8 cellular contexts compared by ENCODE assay signal in genomic region chr1:28552482-28553228, GRCh38. TPM values are rescaled to one million over a fixed set of nuclear protein-coding genes. Genes with fewer than 3 reads are reported as not detected.
DNase-seq lines count a peak whose midpoint lies in the region; ATAC-seq, FAIRE-seq and TF ChIP-seq lines count a peak whose summit lies in the region.

Gene TRNAU1AP (plus strand): TSS chr1:28553085. CDS start chr1:28553111, 26 bp downstream.

- peaks cover 20% of the 10 kb centered on the region for H3K79me2 ChIP-seq in DND-41 (ENCODE audit: insufficient read depth, low read length)
- H3K79me2 ChIP-seq in Karpas-422 (ENCODE audit: low read length) = peaks cover 13% of the 10 kb centered on the region

- peak within 1 kb of the TSS; percentile 100 for H3K27ac Mint-ChIP-seq in activated T-cell treated with anti-CD3 and anti-CD28 coated beads, Interleukin-2, amount 50 U/mL, for 72 hours

- no peaks in the 10 kb centered on the region for H3K9me2 ChIP-seq in Karpas-422 (replicated peaks; ENCODE audit: insufficient read depth, low read length)

- H3K4me1 Mint-ChIP-seq in activated T-cell treated with anti-CD3 and anti-CD28 coated beads, Interleukin-2, amount 50 U/mL, for 72 hours (ENCODE audit: low read depth) = peaks cover 26% of the 10 kb centered on the region

- H3K36me3 ChIP-seq in DND-41 (ENCODE audit: insufficient read depth, low read length) = peaks cover 11% of the 10 kb centered on the region
- H3K36me3 ChIP-seq in Karpas-422 (ENCODE audit: insufficient read depth, low read length) = 0 out of 2 replicates have a peak, but pooled peaks cover 2% of the 10 kb centered on the region
- peaks cover 11 to 34% (median 33%) of the 10 kb centered on the region in 4 donors for H3K36me3 ChIP-seq in esophagus muscularis mucosa
- peaks cover 0 to 4% of the 10 kb centered on the region in 2 donors for H3K36me3 ChIP-seq in muscle layer of duodenum (ENCODE audit: control insufficient read depth in 1 of 2, insufficient read depth in 2 of 2, low read length in 2 of 2)

- ATAC-seq in DND-41 (ENCODE audit: insufficient read depth, low read depth) (peak; percentile 88), GM21825 (IDR thresholded peaks at IDR 0.05; ENCODE audit: unreplicated experiment) (peak; percentile 82)
- peak; percentile 93 to 94 for ATAC-seq in activated T-cell treated with anti-CD3 and anti-CD28 coated beads, Interleukin-2, amount 50 U/mL, for 72 hours (replicated peaks in 1 of 2)

- no peak for TF ChIP-seq EP300 in esophagus muscularis mucosa (IDR thresholded peaks at IDR 0.05)

- peaks cover 10 to 15% of the 10 kb centered on the region in 2 donors for H3K36me3 Mint-ChIP-seq in activated T-cell treated with anti-CD3 and anti-CD28 coated beads, Interleukin-2, amount 50 U/mL, for 72 hours (ENCODE audit: insufficient read depth in 2 of 2)

- peak; percentile 77 for TF ChIP-seq POLR2A in esophagus muscularis mucosa (IDR thresholded peaks at IDR 0.05; ENCODE audit: low read depth)

- WGBS in esophagus muscularis mucosa = under 1% methylated on average over 27 of the region's 57 CpGs

- peak; percentile 40 for FAIRE-seq in RCC 7860 (lab: Jason Lieb, UNC)

- H2AFZ ChIP-seq in DND-41 (ENCODE audit: low read depth, low read length) (peak within 1 kb of the TSS; percentile 99), Karpas-422 (ENCODE audit: low read length) (peak within 1 kb of the TSS; percentile 70)

- no peaks in the 10 kb centered on the region for H3K27me3 Mint-ChIP-seq in activated T-cell treated with anti-CD3 and anti-CD28 coated beads, Interleukin-2, amount 50 U/mL, for 72 hours (ENCODE audit: low read depth)

- H3K9me3 ChIP-seq in DND-41 (ENCODE audit: insufficient read depth, low read length, severe bottlenecking) (no peaks in the 10 kb centered on the region), Karpas-422 (ENCODE audit: low read length) (no peaks in the 10 kb centered on the region), esophagus muscularis mucosa (no peaks in the 10 kb centered on the region), muscle layer of duodenum (ENCODE audit: control insufficient read depth in 1 of 2, low read length in 2 of 2) (no peaks in the 10 kb centered on the region)

- H3K4me1 ChIP-seq in DND-41 (ENCODE audit: insufficient read depth, low read length) (peaks cover 23% of the 10 kb centered on the region), Karpas-422 (ENCODE audit: low read length) (peaks cover 22% of the 10 kb centered on the region), esophagus muscularis mucosa (peaks cover 11 to 21% (median 19%) of the 10 kb centered on the region in 4 donors), muscle layer of duodenum (ENCODE audit: control insufficient read depth in 1 of 2, insufficient read depth in 2 of 2, low read length in 2 of 2) (no peaks in the 10 kb centered on the region)

- peak within 1 kb of the TSS; percentile 89 to 95 for H3K4me3 Mint-ChIP-seq in activated T-cell treated with anti-CD3 and anti-CD28 coated beads, Interleukin-2, amount 50 U/mL, for 72 hours

- intact Hi-C loops in esophagus muscularis mucosa (cut with DNase I) = loop anchor here (2.0 to 5.0 kb wide), 2 partner anchors 28 to 35 kb away; no protein-coding TSS in a partner anchor

- peak within 1 kb of the TSS; percentile 72 to 97 for H3K4me3 ChIP-seq in DND-41 (ENCODE audit: low read depth in 1 of 2, low read length in 2 of 2)
- peak within 1 kb of the TSS; percentile 90 for H3K4me3 ChIP-seq in Karpas-422 (ENCODE audit: low read length)
- H3K4me3 ChIP-seq in esophagus muscularis mucosa = peak within 1 kb of the TSS; percentile 67 to 98 (median 74)
- H3K4me3 ChIP-seq in muscle layer of duodenum (ENCODE audit: low read depth in 1 of 2, low read length in 2 of 2) = peak within 1 kb of the TSS; percentile 94 to 97

- H3K9ac ChIP-seq in DND-41 (ENCODE audit: low read depth, low read length) (peak within 1 kb of the TSS; percentile 83), Karpas-422 (ENCODE audit: low read length) (peak within 1 kb of the TSS; percentile 91)

- H4K20me1 ChIP-seq in DND-41 (ENCODE audit: insufficient read depth, low read length) (no peaks in the 10 kb centered on the region), Karpas-422 (ENCODE audit: insufficient read depth, low read depth, low read length) (no peaks in the 10 kb centered on the region)

- TF ChIP-seq CTCF in DND-41 (IDR thresholded peaks at IDR 0.05; ENCODE audit: borderline replicate concordance, extremely low read depth, low read length, poor library complexity, severe bottlenecking) (no peak), esophagus muscularis mucosa (IDR thresholded peaks at IDR 0.05) (peak in 2 of 3 experiments; percentile 4 to 45)

- H3K4me2 ChIP-seq in DND-41 (ENCODE audit: insufficient read depth, low read length) (peak within 1 kb of the TSS; percentile 91), Karpas-422 (ENCODE audit: low read depth, low read length, poor library complexity, severe bottlenecking) (peak within 1 kb of the TSS; percentile 99)

- H3K27ac ChIP-seq in DND-41 (ENCODE audit: low read length) = peak within 1 kb of the TSS; percentile 79
- H3K27ac ChIP-seq in Karpas-422 (ENCODE audit: low read length) = peak within 1 kb of the TSS; percentile 72
- H3K27ac ChIP-seq in esophagus muscularis mucosa (replicated peaks in 1 of 4) = peak within 1 kb of the TSS; percentile 84 to 93 (median 87)
- H3K27ac ChIP-seq in muscle layer of duodenum (ENCODE audit: low read length) = peak within 1 kb of the TSS; percentile 87

- DNase-seq in DND-41 (peak; percentile 97), Karpas-422 (peak; percentile 99), RCC 7860 (ENCODE audit: low spot score) (peak; percentile 89), esophagus muscularis mucosa (ENCODE audit: extremely low spot score) (peak; percentile 98)
- peak; percentile 98 for DNase-seq in activated T-cell treated with anti-CD3 and anti-CD28 coated beads, Interleukin-2, amount 50 U/mL, for 72 hours
- peak; percentile 96 for DNase-seq in stimulated activated CD8-positive, alpha-beta memory T cell treated with anti-CD3 and anti-CD28 coated beads, Interleukin-7, amount 100 ng/mL, for 24 hours (ENCODE audit: low read depth)

- no peaks in the 10 kb centered on the region for H3K9me3 Mint-ChIP-seq in activated T-cell treated with anti-CD3 and anti-CD28 coated beads, Interleukin-2, amount 50 U/mL, for 72 hours

- no peaks in the 10 kb centered on the region for H3K27me3 ChIP-seq in DND-41 (ENCODE audit: insufficient read depth, low read length, poor library complexity)
- H3K27me3 ChIP-seq in Karpas-422 (ENCODE audit: low read length) = no peaks in the 10 kb centered on the region
- H3K27me3 ChIP-seq in esophagus muscularis mucosa = no peaks in the 10 kb centered on the region
- H3K27me3 ChIP-seq in muscle layer of duodenum (ENCODE audit: low read depth, low read length) = no peaks in the 10 kb centered on the region

RNA-seq across cellular contexts. Expression of gene TRNAU1AP, which starts in this region (rescaled TPM):
- total RNA-seq in Karpas-422 (2014; rRNA removed; shearing (Covaris generic); ENCODE audit: low replicate concordance) = 22.4 and 28.6 TPM in 2 replicates
- total RNA-seq in activated T-cell treated with anti-CD3 and anti-CD28 coated beads, Interleukin-2, amount 50 U/mL, for 72 hours = 10 to 100 TPM; 38.8 to 49.7 TPM
- total RNA-seq in esophagus muscularis mucosa = 10 to 100 TPM; 19.4 to 34.1 (median 23.2) TPM

Comparison
In these comparisons a context has a peak if more than half of its experiments do, and no peak if none do; other contexts are left out.
1. Peak in every context shown above with its lines: DNase-seq, ATAC-seq, H3K4me3 ChIP-seq and H3K27ac ChIP-seq.